In genomic region chr14:22508662-22509035, GRCh38 we compare ENCODE assay signal across 13 cellular contexts.
A peak's percentile ranks its signal among the peaks of the same experiment; 100 is the strongest.
DNase-seq lines count a peak whose midpoint lies in the region; ATAC-seq and TF ChIP-seq lines count a peak whose summit lies in the region.
"Had no signal": no experiment of that assay in that cellular context is flagged by ENCODE, and none has a peak within 500 bp of the region (broad histone marks: within the 10 kb centered on the region; RNA-seq: fewer than 3 reads in every experiment).

No MANE protein-coding gene starts in this region.

- H3K9me3 Mint-ChIP-seq in activated CD4-positive, alpha-beta T cell treated with anti-CD3 and anti-CD28 coated beads, Interleukin-2, amount 10 ng/mL, durations not matched to agents 7 days and 5 days, result no peaks in the 10 kb centered on the region
- H3K9me3 Mint-ChIP-seq in activated T-helper 17 cell treated with anti-CD3 and anti-CD28 coated beads, Interleukin-2, amount 50 U/mL, for 72 hours, result no peaks in the 10 kb centered on the region
- no peaks in the 10 kb centered on the region for H3K9me3 Mint-ChIP-seq in natural killer cell

- CTCF ChIA-PET in activated CD4-positive, alpha-beta T cell treated with anti-CD3 and anti-CD28 coated beads, Interleukin-2, amount 10 ng/mL, durations not matched to agents 7 days and 5 days (lab: Charles Lee), result interaction anchor here (0.9 to 5.0 kb wide), 5 partner anchors 8 to 61 kb away, joined by 3 to 18 read pairs (median 4); no protein-coding TSS in a partner anchor

- peak overlapping the region; percentile 96 for H3K27ac Mint-ChIP-seq in activated CD4-positive, alpha-beta T cell treated with anti-CD3 and anti-CD28 coated beads, Interleukin-2, amount 10 ng/mL, durations not matched to agents 7 days and 5 days
- peak overlapping the region; percentile 98 for H3K27ac Mint-ChIP-seq in activated T-helper 17 cell treated with anti-CD3 and anti-CD28 coated beads, Interleukin-2, amount 50 U/mL, for 72 hours
- H3K27ac Mint-ChIP-seq in natural killer cell, result peak overlapping the region; percentile 18 to 80

- H3K4me3 Mint-ChIP-seq in activated CD4-positive, alpha-beta T cell treated with anti-CD3 and anti-CD28 coated beads, Interleukin-2, amount 10 ng/mL, durations not matched to agents 7 days and 5 days, result peak overlapping the region; percentile 85
- peak overlapping the region; percentile 88 for H3K4me3 Mint-ChIP-seq in activated T-helper 17 cell treated with anti-CD3 and anti-CD28 coated beads, Interleukin-2, amount 50 U/mL, for 72 hours
- H3K4me3 Mint-ChIP-seq in natural killer cell, result no peak overlapping the region

- DNase-seq in activated CD4-positive, alpha-beta T cell treated with anti-CD3 and anti-CD28 coated beads, Interleukin-2, amount 10 ng/mL, durations not matched to agents 7 days and 5 days, result no peak
- DNase-seq in activated CD4-positive, alpha-beta T cell treated with anti-CD3 and anti-CD28 coated beads, Interleukin-2, amount 50 U/mL, for 4 hours, result no peak
- DNase-seq in GM12865 (ENCODE audit: low read depth) (no peak), natural killer cell (no peak), C1 segment of cervical spinal cord (lab: John Stamatoyannopoulos, UW) (no peak)
- DNase-seq: activated effector memory CD4-positive, alpha-beta T cell treated with Interleukin-2 at 50 U/mL for 16 hours; NCI-H2029; NCI-H774 had no signal

- H3K4me3 ChIP-seq in GM12865 (ENCODE audit: low read depth, low read length), result peak overlapping the region; percentile 72
- H3K4me3 ChIP-seq: tibial nerve had no signal

- H3K36me3 Mint-ChIP-seq in activated CD4-positive, alpha-beta T cell treated with anti-CD3 and anti-CD28 coated beads, Interleukin-2, amount 10 ng/mL, durations not matched to agents 7 days and 5 days (ENCODE audit: low read depth), result peaks cover 93% of the 10 kb centered on the region
- peaks cover 100% of the 10 kb centered on the region for H3K36me3 Mint-ChIP-seq in activated T-helper 17 cell treated with anti-CD3 and anti-CD28 coated beads, Interleukin-2, amount 50 U/mL, for 72 hours (ENCODE audit: low read depth)
- H3K36me3 Mint-ChIP-seq in natural killer cell, result peaks cover 9% of the 10 kb centered on the region

- ATAC-seq in activated T-helper 17 cell treated with anti-CD3 and anti-CD28 coated beads, Interleukin-2, amount 50 U/mL, for 72 hours (replicated peaks), result no peak
- ATAC-seq in natural killer cell (no peak), GM18907 (IDR thresholded peaks at IDR 0.05; ENCODE audit: unreplicated experiment) (no peak), GM18517 (IDR thresholded peaks at IDR 0.05; ENCODE audit: unreplicated experiment) (no peak)
- ATAC-seq: activated CD4-positive, CD25-positive, alpha-beta regulatory T cell treated with anti-CD3 and anti-CD28 coated beads, Interleukin-2, amount 50 U/mL, for 24 hours had no signal

- H3K4me1 Mint-ChIP-seq in activated CD4-positive, alpha-beta T cell treated with anti-CD3 and anti-CD28 coated beads, Interleukin-2, amount 10 ng/mL, durations not matched to agents 7 days and 5 days, result peaks cover 84% of the 10 kb centered on the region
- H3K4me1 Mint-ChIP-seq in activated T-helper 17 cell treated with anti-CD3 and anti-CD28 coated beads, Interleukin-2, amount 50 U/mL, for 72 hours, result peaks cover 12% of the 10 kb centered on the region
- H3K4me1 Mint-ChIP-seq in natural killer cell, result peaks cover 56 to 73% of the 10 kb centered on the region in 2 donors

- intact Hi-C loops in natural killer cell (cut with micrococcal nuclease), result no loop called here

- no peaks in the 10 kb centered on the region for H3K27me3 Mint-ChIP-seq in activated CD4-positive, alpha-beta T cell treated with anti-CD3 and anti-CD28 coated beads, Interleukin-2, amount 10 ng/mL, durations not matched to agents 7 days and 5 days
- H3K27me3 Mint-ChIP-seq in activated T-helper 17 cell treated with anti-CD3 and anti-CD28 coated beads, Interleukin-2, amount 50 U/mL, for 72 hours, result no peaks in the 10 kb centered on the region
- H3K27me3 Mint-ChIP-seq in natural killer cell (ENCODE audit: low read depth in 2 of 2), result no peaks in the 10 kb centered on the region

- POLR2A ChIA-PET in activated CD4-positive, alpha-beta T cell treated with anti-CD3 and anti-CD28 coated beads, Interleukin-2, amount 10 ng/mL, durations not matched to agents 7 days and 5 days (lab: Charles Lee), result interaction anchor here (0.6 to 0.9 kb wide), 4 partner anchors 8 to 44 kb away, joined by 3 to 4 read pairs (median 3); no protein-coding TSS in a partner anchor

- TF ChIP-seq CTCF in GM12865 (IDR thresholded peaks at IDR 0.05; ENCODE audit: insufficient read depth, low read depth, low read length, missing control alignments) (no peak), natural killer cell (IDR thresholded peaks at IDR 0.05) (no peak)
